Comparison of ENCODE assay signal across 6 cellular contexts in the genomic region with DNA sequence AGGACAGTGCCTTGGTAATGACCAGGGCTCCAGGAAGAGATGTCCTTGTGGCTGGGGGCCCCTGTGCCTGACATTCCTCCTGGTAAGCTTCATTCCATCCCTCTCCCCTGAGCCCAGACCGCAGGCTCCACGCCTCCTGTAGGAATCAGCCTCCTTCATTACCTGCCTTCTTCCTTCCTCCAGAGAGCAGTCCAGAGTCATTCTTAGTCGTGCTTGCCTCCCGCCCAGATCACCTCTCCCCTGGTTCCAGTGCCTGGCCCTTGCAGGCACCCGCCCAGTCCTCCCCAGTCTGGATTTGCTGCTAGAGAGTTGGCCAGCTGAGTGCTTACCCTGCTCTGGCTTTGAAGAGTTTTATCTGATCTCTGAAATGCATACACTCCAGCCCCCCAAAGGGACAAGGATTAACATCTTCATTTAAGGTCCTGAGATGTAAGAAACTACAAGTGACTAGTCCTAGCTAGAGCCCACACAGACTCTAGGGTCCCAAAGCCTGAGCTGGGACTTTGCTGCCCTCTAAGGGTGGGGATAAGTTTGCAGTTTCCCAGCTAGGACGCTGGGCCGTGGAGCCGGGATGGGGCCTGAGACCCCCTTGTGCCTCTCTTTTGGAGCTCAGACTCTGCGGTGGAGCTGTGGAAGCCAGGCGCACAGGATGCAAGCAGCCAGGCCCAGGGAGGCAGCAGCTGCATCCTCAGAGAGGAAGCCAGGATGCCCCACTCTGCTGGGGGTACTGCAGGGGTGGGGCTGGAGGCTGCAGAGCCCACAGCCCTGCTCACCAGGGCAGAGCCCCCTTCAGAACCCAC. TPM values are rescaled to one million over a fixed set of nuclear protein-coding genes. Genes with fewer than 3 reads are reported as not detected.
DNase-seq lines count a peak whose midpoint lies in the region; ATAC-seq, FAIRE-seq and TF ChIP-seq lines count a peak whose summit lies in the region.

No MANE protein-coding gene starts in this region.

- TF ChIP-seq CTCF in D721Med (IDR thresholded peaks at IDR 0.05; ENCODE audit: insufficient read depth, missing control alignments) (peak; percentile 66), LNCaP clone FGC (IDR thresholded peaks at IDR 0.05; ENCODE audit: control insufficient read depth, extremely low read depth, insufficient read depth) (peak; percentile 47)

- no peak for FAIRE-seq in D721Med (lab: Jason Lieb, UNC)

- DNase-seq in D721Med (ENCODE audit: insufficient read length, low spot score) (no peak), LNCaP clone FGC (ENCODE audit: low read depth) (no peak), amniotic epithelial cell (ENCODE audit: low read depth) (peak; percentile 39), myocyte (ENCODE audit: low read depth) (peak; percentile 47)

- ATAC-seq in GM21423 (IDR thresholded peaks at IDR 0.05; ENCODE audit: unreplicated experiment) (no peak), GM19455 (IDR thresholded peaks at IDR 0.05; ENCODE audit: unreplicated experiment) (no peak)

- H3K4me3 ChIP-seq in LNCaP clone FGC (ENCODE audit: low read depth, low read length), result no peak overlapping the region

RNA-seq across cellular contexts. Expression of gene NR1H3, which starts 1.6 kb away (rescaled TPM):
- total RNA-seq in myocyte, result 9.9 and 11.3 TPM in 2 replicates
- 11.9 TPM for polyA plus RNA-seq in myocyte (2012)

RNA-seq across cellular contexts. Expression of gene MADD, which starts 10.6 kb away (rescaled TPM):
- total RNA-seq in myocyte, result 41.0 and 54.4 TPM in 2 replicates
- 28.5 TPM for polyA plus RNA-seq in myocyte (2012)

RNA-seq across cellular contexts. Expression of gene ACP2, which starts 10.8 kb away (rescaled TPM):
- total RNA-seq in myocyte, result 34.8 and 60.8 TPM in 2 replicates
- polyA plus RNA-seq in myocyte (2012), result 44.5 TPM

RNA-seq across cellular contexts. Expression of gene DDB2, which starts 44.6 kb away (rescaled TPM):
- total RNA-seq in myocyte, result 33.2 and 34.2 TPM in 2 replicates
- 60.0 TPM for polyA plus RNA-seq in myocyte (2012)

Comparison
In these comparisons a context has a peak if more than half of its experiments do, and no peak if none do; other contexts are left out.
1. DNase-seq: peak in amniotic epithelial cell (single experiment) and myocyte (single experiment); none in D721Med (single experiment) and LNCaP clone FGC (single experiment).